ENCODE assay signal across 9 cellular contexts in the genomic region with DNA sequence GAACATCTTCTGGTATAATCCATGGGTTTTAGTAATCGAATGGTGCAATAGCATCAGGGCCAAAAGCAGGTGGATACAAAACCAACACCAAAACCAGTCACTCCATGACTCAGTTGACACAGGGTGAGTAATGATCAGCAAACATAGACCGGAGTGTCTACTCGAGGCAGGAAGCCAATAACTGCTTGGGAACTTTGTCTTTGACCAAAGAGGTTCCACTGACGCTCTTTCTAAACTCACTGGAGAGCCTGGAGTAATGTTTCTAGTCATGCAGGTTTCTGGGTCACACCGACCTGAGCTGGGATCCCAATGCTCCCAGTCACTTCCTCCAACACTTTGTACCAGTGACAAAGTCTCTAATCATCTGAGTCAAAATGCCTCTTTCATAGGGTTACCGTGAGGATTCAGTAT. TPM values are rescaled to one million over a fixed set of nuclear protein-coding genes. Genes with fewer than 3 reads are reported as not detected.
A peak's percentile ranks its signal among the peaks of the same experiment; 100 is the strongest.
DNase-seq lines count a peak whose midpoint lies in the region; ATAC-seq and TF ChIP-seq lines count a peak whose summit lies in the region.
"Had no signal": no experiment of that assay in that cellular context is flagged by ENCODE, and none has a peak within 500 bp of the region (broad histone marks: within the 10 kb centered on the region; RNA-seq: fewer than 3 reads in every experiment).

No MANE protein-coding gene starts in this region.

- H3K27ac ChIP-seq in liver (ENCODE audit: low read depth in 1 of 2, low read length in 2 of 2) (peak overlapping the region; percentile 61 to 75), spleen (no peak overlapping the region)

- DNase-seq in RPMI7951 (ENCODE audit: low read depth) (peak; percentile 89), spleen (no peak), GOT3 (lab: John Stamatoyannopoulos, UW) (no peak), hippocampal formation (lab: John Stamatoyannopoulos, UW) (no peak), OCI-M2 (lab: John Stamatoyannopoulos, UW; ENCODE audit: unreplicated experiment) (no peak)
- DNase-seq: stimulated activated naive B cell treated with anti-CD40 and anti-IgM and Interleukin-4, amounts not matched to agents 10 μg/mL and 1 μg/mL and 100 μg/mL, for 72 hours had no signal

- TF ChIP-seq POLR2A in spleen (IDR thresholded peaks at IDR 0.05): no peak

- no peak for TF ChIP-seq CTCF in liver (IDR thresholded peaks at IDR 0.05; ENCODE audit: low read depth, low read length, missing input control)
- no peak for TF ChIP-seq CTCF in spleen (IDR thresholded peaks at IDR 0.05 in 8 of 11, conservative IDR thresholded peaks at IDR 0.05 in 3 of 11)

- H3K4me1 ChIP-seq in liver (ENCODE audit: control insufficient read depth in 4 of 4, insufficient read depth in 4 of 4, low read length in 3 of 4) (peaks cover 0 to 18% (median 2%) of the 10 kb centered on the region in 4 donors), spleen (peaks cover 0 to 6% (median 0%) of the 10 kb centered on the region in 6 donors)

- intact Hi-C loops in spleen (cut with DNase I; ENCODE audit: low total_unique reads): no loop called here

- peak; percentile 63 for ATAC-seq in GM18867 (IDR thresholded peaks at IDR 0.05; ENCODE audit: unreplicated experiment)
- peak; percentile 85 for ATAC-seq in HG02610 (IDR thresholded peaks at IDR 0.05; ENCODE audit: unreplicated experiment)

- no peak overlapping the region for H3K9ac ChIP-seq in liver (ENCODE audit: low read depth in 1 of 2, low read length in 2 of 2)

- peak; percentile 24 to 35 for TF ChIP-seq RAD21 in liver (IDR thresholded peaks at IDR 0.05)

- 43% methylated on average over 6 of the region's 6 CpGs for WGBS in liver
- 65 to 86% (median 82%) methylated on average over 6 of the region's 6 CpGs for WGBS in spleen, 5 donors

- no peaks in the 10 kb centered on the region for H3K9me3 ChIP-seq in liver (ENCODE audit: control insufficient read depth in 4 of 4, low read length in 3 of 4)
- peaks cover 0 to 8% (median 0%) of the 10 kb centered on the region in 8 donors for H3K9me3 ChIP-seq in spleen

- no peak overlapping the region for H3K4me3 ChIP-seq in liver (ENCODE audit: low read depth in 1 of 3, low read length in 3 of 3)
- no peak overlapping the region for H3K4me3 ChIP-seq in spleen

- H3K27me3 ChIP-seq in liver (ENCODE audit: control insufficient read depth in 4 of 4, insufficient read depth in 4 of 4, low read length in 3 of 4): no peaks in the 10 kb centered on the region
- H3K27me3 ChIP-seq in spleen (replicated peaks in 1 of 7): no peaks in the 10 kb centered on the region

- H3K36me3 ChIP-seq in liver (ENCODE audit: control insufficient read depth in 4 of 4, insufficient read depth in 3 of 4, low read depth in 1 of 4, low read length in 3 of 4) (no peaks in the 10 kb centered on the region), spleen (peaks cover 0 to 11% (median 0%) of the 10 kb centered on the region in 6 donors)

TF ChIP-seq in liver, 16 proteins besides CTCF, POLR2A, EP300 and RAD21:
- TF ChIP-seq, protein P1, sequence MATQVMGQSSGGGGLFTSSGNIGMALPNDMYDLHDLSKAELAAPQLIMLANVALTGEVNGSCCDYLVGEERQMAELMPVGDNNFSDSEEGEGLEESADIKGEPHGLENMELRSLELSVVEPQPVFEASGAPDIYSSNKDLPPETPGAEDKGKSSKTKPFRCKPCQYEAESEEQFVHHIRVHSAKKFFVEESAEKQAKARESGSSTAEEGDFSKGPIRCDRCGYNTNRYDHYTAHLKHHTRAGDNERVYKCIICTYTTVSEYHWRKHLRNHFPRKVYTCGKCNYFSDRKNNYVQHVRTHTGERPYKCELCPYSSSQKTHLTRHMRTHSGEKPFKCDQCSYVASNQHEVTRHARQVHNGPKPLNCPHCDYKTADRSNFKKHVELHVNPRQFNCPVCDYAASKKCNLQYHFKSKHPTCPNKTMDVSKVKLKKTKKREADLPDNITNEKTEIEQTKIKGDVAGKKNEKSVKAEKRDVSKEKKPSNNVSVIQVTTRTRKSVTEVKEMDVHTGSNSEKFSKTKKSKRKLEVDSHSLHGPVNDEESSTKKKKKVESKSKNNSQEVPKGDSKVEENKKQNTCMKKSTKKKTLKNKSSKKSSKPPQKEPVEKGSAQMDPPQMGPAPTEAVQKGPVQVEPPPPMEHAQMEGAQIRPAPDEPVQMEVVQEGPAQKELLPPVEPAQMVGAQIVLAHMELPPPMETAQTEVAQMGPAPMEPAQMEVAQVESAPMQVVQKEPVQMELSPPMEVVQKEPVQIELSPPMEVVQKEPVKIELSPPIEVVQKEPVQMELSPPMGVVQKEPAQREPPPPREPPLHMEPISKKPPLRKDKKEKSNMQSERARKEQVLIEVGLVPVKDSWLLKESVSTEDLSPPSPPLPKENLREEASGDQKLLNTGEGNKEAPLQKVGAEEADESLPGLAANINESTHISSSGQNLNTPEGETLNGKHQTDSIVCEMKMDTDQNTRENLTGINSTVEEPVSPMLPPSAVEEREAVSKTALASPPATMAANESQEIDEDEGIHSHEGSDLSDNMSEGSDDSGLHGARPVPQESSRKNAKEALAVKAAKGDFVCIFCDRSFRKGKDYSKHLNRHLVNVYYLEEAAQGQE (IDR thresholded peaks at IDR 0.05): peak; percentile 34
- TF ChIP-seq TAF1 (conservative IDR thresholded peaks at IDR 0.05): no peak
- TF ChIP-seq NR2F2 (IDR thresholded peaks at IDR 0.05): no peak
- peak; percentile 71 for TF ChIP-seq SP1 (IDR thresholded peaks at IDR 0.05)
- peak; percentile 65 for TF ChIP-seq YY1 (IDR thresholded peaks at IDR 0.05)
- TF ChIP-seq FOXA1 (IDR thresholded peaks at IDR 0.05): peak; percentile 92
- peak; percentile 77 to 88 for TF ChIP-seq HNF4A (conservative IDR thresholded peaks at IDR 0.05)
- TF ChIP-seq RXRA (IDR thresholded peaks at IDR 0.05): peak; percentile 59 to 85
- TF ChIP-seq, protein P2, sequence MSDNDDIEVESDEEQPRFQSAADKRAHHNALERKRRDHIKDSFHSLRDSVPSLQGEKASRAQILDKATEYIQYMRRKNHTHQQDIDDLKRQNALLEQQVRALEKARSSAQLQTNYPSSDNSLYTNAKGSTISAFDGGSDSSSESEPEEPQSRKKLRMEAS (IDR thresholded peaks at IDR 0.05): peak; percentile 89
- TF ChIP-seq HNF4G (IDR thresholded peaks at IDR 0.05): no peak
- no peak for TF ChIP-seq EGR1 (IDR thresholded peaks at IDR 0.05; ENCODE audit: low read depth in 2 of 2)
- peak in 1 of 2 donors; percentile 31 for TF ChIP-seq GABPA (IDR thresholded peaks at IDR 0.05 in 1 of 2, conservative IDR thresholded peaks at IDR 0.05 in 1 of 2)
- peak; percentile 96 for TF ChIP-seq FOXA2 (IDR thresholded peaks at IDR 0.05)
- TF ChIP-seq, protein P3, sequence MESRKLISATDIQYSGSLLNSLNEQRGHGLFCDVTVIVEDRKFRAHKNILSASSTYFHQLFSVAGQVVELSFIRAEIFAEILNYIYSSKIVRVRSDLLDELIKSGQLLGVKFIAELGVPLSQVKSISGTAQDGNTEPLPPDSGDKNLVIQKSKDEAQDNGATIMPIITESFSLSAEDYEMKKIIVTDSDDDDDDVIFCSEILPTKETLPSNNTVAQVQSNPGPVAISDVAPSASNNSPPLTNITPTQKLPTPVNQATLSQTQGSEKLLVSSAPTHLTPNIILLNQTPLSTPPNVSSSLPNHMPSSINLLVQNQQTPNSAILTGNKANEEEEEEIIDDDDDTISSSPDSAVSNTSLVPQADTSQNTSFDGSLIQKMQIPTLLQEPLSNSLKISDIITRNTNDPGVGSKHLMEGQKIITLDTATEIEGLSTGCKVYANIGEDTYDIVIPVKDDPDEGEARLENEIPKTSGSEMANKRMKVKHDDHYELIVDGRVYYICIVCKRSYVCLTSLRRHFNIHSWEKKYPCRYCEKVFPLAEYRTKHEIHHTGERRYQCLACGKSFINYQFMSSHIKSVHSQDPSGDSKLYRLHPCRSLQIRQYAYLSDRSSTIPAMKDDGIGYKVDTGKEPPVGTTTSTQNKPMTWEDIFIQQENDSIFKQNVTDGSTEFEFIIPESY (IDR thresholded peaks at IDR 0.05): peak; percentile 25
- TF ChIP-seq, protein P4, sequence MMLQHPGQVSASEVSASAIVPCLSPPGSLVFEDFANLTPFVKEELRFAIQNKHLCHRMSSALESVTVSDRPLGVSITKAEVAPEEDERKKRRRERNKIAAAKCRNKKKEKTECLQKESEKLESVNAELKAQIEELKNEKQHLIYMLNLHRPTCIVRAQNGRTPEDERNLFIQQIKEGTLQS (IDR thresholded peaks at IDR 0.05): peak; percentile 88
- TF ChIP-seq JUND (IDR thresholded peaks at IDR 0.05): peak; percentile 93 to 98

RNA-seq across cellular contexts. Expression of a gene that starts 30.9 kb away (rescaled TPM):
- total RNA-seq in RPMI7951 (2014; rRNA removed; shearing (Covaris generic)): 4.6 and 5.7 TPM in 2 replicates
- total RNA-seq in liver (1 to 10 TPM; 2.4 to 3.0 TPM), spleen (1 to 10 TPM; 4.6 to 8.3 (median 6.6) TPM)
- polyA plus RNA-seq in liver (1 to 10 TPM in 1 of 2 donors, under 1 TPM in 1; 0.87 to 3.1 TPM), spleen (1 to 10 TPM; 4.5 to 7.0 (median 4.8) TPM)

Comparison
In these comparisons a context has a peak if more than half of its experiments do, and no peak if none do; other contexts are left out.
1. H3K27ac ChIP-seq: peak in liver (2 of 2); none in spleen (0 of 8).